ENCODE assay signal across 24 cellular contexts in genomic region chr17:41510251-41511065, GRCh38. TPM values are rescaled to one million over a fixed set of nuclear protein-coding genes. Genes with fewer than 3 reads are reported as not detected.
DNase-seq lines count a peak whose midpoint lies in the region; ATAC-seq and TF ChIP-seq lines count a peak whose summit lies in the region.
"Had no signal": no experiment of that assay in that cellular context is flagged by ENCODE, and none has a peak within 500 bp of the region (broad histone marks: within the 10 kb centered on the region; RNA-seq: fewer than 3 reads in every experiment).

No MANE protein-coding gene starts in this region.

- H3K9me3 ChIP-seq in left lung (no peaks in the 10 kb centered on the region), MG63 (no peaks in the 10 kb centered on the region; the same call in 1 of the 2 replicates)
- H3K9me3 ChIP-seq: Caco-2, heart right ventricle had no signal

- H3K4me2 ChIP-seq in GM23338, result 0 out of 2 replicates have a peak overlapping the region, but pooled peaks have one; percentile 55

- no peak overlapping the region for H3K4me3 ChIP-seq in GM23338
- H3K4me3 ChIP-seq in left lung, result no peak overlapping the region
- H3K4me3 ChIP-seq in MG63, result no peak overlapping the region
- H3K4me3 ChIP-seq: heart right ventricle had no signal

- DNase-seq in GM23338 (ENCODE audit: low spot score) (peak; percentile 47), NCI-H748 (lab: John Stamatoyannopoulos, UW; ENCODE audit: unreplicated experiment) (peak; percentile 84), cerebellum (ENCODE audit: low spot score) (peak; percentile 58), left lung (no peak), osteocyte (ENCODE audit: extremely low spot score, unreplicated experiment) (no peak), MG63 (no peak)
- no peak for DNase-seq in activated CD8-positive, alpha-beta memory T cell treated with anti-CD3 and anti-CD28 coated beads, Interleukin-2, amount 50 U/mL, for 48 hours
- DNase-seq: activated CD4-positive, alpha-beta T cell treated with anti-CD3 and anti-CD28 coated beads, Interleukin-2, amount 10 ng/mL, durations not matched to agents 24 days and 14 days; activated gamma-delta T cell treated with Interleukin-2 at 50 U/mL for 16 hours; AML-193; amygdala; GDM1; heart right ventricle; kidney; midbrain; NCI-H1436 treated with DMSO at 0.1 percent for 48 hours; NCI-H345 had no signal

- H3K9me2 ChIP-seq in GM23338 (ENCODE audit: insufficient read depth), result no peaks in the 10 kb centered on the region

- H2AFZ ChIP-seq in GM23338, result peak overlapping the region; percentile 59

- H3K4me3 Mint-ChIP-seq in GM23338 (no peak overlapping the region), osteocyte (ENCODE audit: unreplicated experiment) (no peak overlapping the region)
- H3K4me3 Mint-ChIP-seq: activated CD4-positive, alpha-beta T cell treated with anti-CD3 and anti-CD28 coated beads, Interleukin-2, amount 10 ng/mL, durations not matched to agents 24 days and 14 days; central memory CD8-positive, alpha-beta T cell; neural crest cell had no signal

- H3K27me3 Mint-ChIP-seq in GM23338 (ENCODE audit: insufficient read depth, low read depth, poor library complexity) (peaks cover 17% of the 10 kb centered on the region), osteocyte (ENCODE audit: unreplicated experiment) (no peaks in the 10 kb centered on the region)

- no peaks in the 10 kb centered on the region for H4K20me1 ChIP-seq in GM23338 (replicated peaks; ENCODE audit: insufficient read depth)

- no peaks in the 10 kb centered on the region for H3K79me2 ChIP-seq in GM23338 (replicated peaks; ENCODE audit: insufficient read depth)

- TF ChIP-seq CTCF in GM23338 (conservative IDR thresholded peaks at IDR 0.05; ENCODE audit: low read depth in 2 of 2) (no peak), left lung (IDR thresholded peaks at IDR 0.05) (no peak), osteocyte (IDR thresholded peaks at IDR 0.05) (no peak)

- H3K27ac ChIP-seq in GM23338 (ENCODE audit: low read depth), result no peak overlapping the region
- H3K27ac ChIP-seq in left lung, result no peak overlapping the region
- H3K27ac ChIP-seq: heart right ventricle had no signal

- H3K36me3 ChIP-seq in GM23338 (ENCODE audit: insufficient read depth) (no peaks in the 10 kb centered on the region), left lung (no peaks in the 10 kb centered on the region), MG63 (peaks cover 24% of the 10 kb centered on the region)
- H3K36me3 ChIP-seq: heart right ventricle had no signal

- no peaks in the 10 kb centered on the region for H3F3A ChIP-seq in GM23338 (replicated peaks; ENCODE audit: low read depth)

- H3K9me3 Mint-ChIP-seq in GM23338 (no peaks in the 10 kb centered on the region), osteocyte (ENCODE audit: unreplicated experiment) (no peaks in the 10 kb centered on the region)
- H3K9me3 Mint-ChIP-seq: activated CD4-positive, alpha-beta T cell treated with anti-CD3 and anti-CD28 coated beads, Interleukin-2, amount 10 ng/mL, durations not matched to agents 24 days and 14 days; central memory CD8-positive, alpha-beta T cell; neural crest cell had no signal

- H3K36me3 Mint-ChIP-seq in GM23338 (ENCODE audit: low read depth) (no peaks in the 10 kb centered on the region), osteocyte (ENCODE audit: unreplicated experiment) (no peaks in the 10 kb centered on the region)

- intact Hi-C loops in left lung (cut with DNase I), result no loop called here

- peaks cover 7% of the 10 kb centered on the region for H3K4me1 ChIP-seq in GM23338 (ENCODE audit: insufficient read depth)
- no peaks in the 10 kb centered on the region for H3K4me1 ChIP-seq in left lung

- H3K4me1 Mint-ChIP-seq in GM23338 (peaks cover 28% of the 10 kb centered on the region), osteocyte (ENCODE audit: unreplicated experiment) (no peaks in the 10 kb centered on the region)
- H3K4me1 Mint-ChIP-seq: activated CD4-positive, alpha-beta T cell treated with anti-CD3 and anti-CD28 coated beads, Interleukin-2, amount 10 ng/mL, durations not matched to agents 24 days and 14 days; central memory CD8-positive, alpha-beta T cell had no signal

- H3K27ac Mint-ChIP-seq in GM23338, result no peak overlapping the region
- no peak overlapping the region for H3K27ac Mint-ChIP-seq in osteocyte (ENCODE audit: unreplicated experiment)
- H3K27ac Mint-ChIP-seq: activated CD4-positive, alpha-beta T cell treated with anti-CD3 and anti-CD28 coated beads, Interleukin-2, amount 10 ng/mL, durations not matched to agents 24 days and 14 days had no signal

- peak; percentile 75 for ATAC-seq in GM23338
- ATAC-seq in left lung, result peak; percentile 3
- ATAC-seq in GM21576 (IDR thresholded peaks at IDR 0.05; ENCODE audit: unreplicated experiment), result no peak
- ATAC-seq: heart right ventricle had no signal

- H3K27me3 ChIP-seq in GM23338 (ENCODE audit: insufficient read depth) (no peaks in the 10 kb centered on the region), left lung (peaks cover 0 to 15% of the 10 kb centered on the region in 2 donors), MG63 (no peaks in the 10 kb centered on the region)

TF ChIP-seq in GM23338, 12 proteins besides CTCF, POLR2A, EP300 and RAD21 (continues in another document):
- TF ChIP-seq EZH2 (IDR thresholded peaks at IDR 0.05; ENCODE audit: low read depth, unreplicated experiment), result no peak

RNA-seq across cellular contexts. Expression of gene KRT13, which starts 5.0 kb away (rescaled TPM):
- total RNA-seq in GM23338 (2014; rRNA removed; shearing (Covaris generic)), result not detected in 2 replicates
- not detected in 2 replicates for polyA plus RNA-seq in GM23338 (2016; fragmentation: Nextera tagmentation; extraction: Ambion mirVana)
- total RNA-seq in cerebellum (0.27 TPM), left lung (10 to 100 TPM; 10.8 to 29.1 TPM), osteocyte (not detected in 2 replicates)
- total RNA-seq in MG63 (2014; rRNA removed; shearing (Covaris generic); ENCODE audit: low replicate concordance), result 3.8 and 4.0 TPM in 2 replicates
- total RNA-seq: activated CD4-positive, alpha-beta T cell treated with anti-CD3 and anti-CD28 coated beads, Interleukin-2, amount 10 ng/mL, durations not matched to agents 24 days and 14 days; Caco-2; heart right ventricle; kidney; LHCN-M2; neural crest cell; OCI-LY7; temporal lobe had no signal

RNA-seq across cellular contexts. Expression of gene KRT15, which starts 8.2 kb away (rescaled TPM):
- total RNA-seq in GM23338 (2014; rRNA removed; shearing (Covaris generic)), result 0.03 and 1.2 TPM in 2 replicates
- polyA plus RNA-seq in GM23338 (2016; fragmentation: Nextera tagmentation; extraction: Ambion mirVana), result not detected in 2 replicates
- total RNA-seq in cerebellum, result not detected
- 10 to 100 TPM; 23.8 to 27.8 TPM for total RNA-seq in left lung
- not detected in 2 replicates for total RNA-seq in osteocyte
- 38.4 and 82.2 TPM in 2 replicates for total RNA-seq in MG63 (2014; rRNA removed; shearing (Covaris generic); ENCODE audit: low replicate concordance)
- total RNA-seq: activated CD4-positive, alpha-beta T cell treated with anti-CD3 and anti-CD28 coated beads, Interleukin-2, amount 10 ng/mL, durations not matched to agents 24 days and 14 days; neural crest cell; OCI-LY7 had no signal

RNA-seq across cellular contexts. Expression of gene KRT19, which starts 17.6 kb away (rescaled TPM):
- 109 and 134 TPM in 2 replicates for total RNA-seq in GM23338 (2014; rRNA removed; shearing (Covaris generic))
- polyA plus RNA-seq in GM23338 (2016; fragmentation: Nextera tagmentation; extraction: Ambion mirVana), result 105 and 112 TPM in 2 replicates
- total RNA-seq in cerebellum (3.8 TPM), left lung (1,000 to 10,000 TPM in 1 of 2 donors, 100 to 1,000 TPM in 1; 692 to 1,142 TPM), osteocyte (0.65 and 1.5 TPM in 2 replicates)
- total RNA-seq in MG63 (2014; rRNA removed; shearing (Covaris generic); ENCODE audit: low replicate concordance), result 20.7 and 46.3 TPM in 2 replicates
- total RNA-seq: activated CD4-positive, alpha-beta T cell treated with anti-CD3 and anti-CD28 coated beads, Interleukin-2, amount 10 ng/mL, durations not matched to agents 24 days and 14 days; LHCN-M2; OCI-LY7 had no signal

RNA-seq across cellular contexts. Expression of gene KRT36, which starts 20.7 kb away (rescaled TPM):
- not detected in 2 replicates for total RNA-seq in GM23338 (2014; rRNA removed; shearing (Covaris generic))
- not detected in 2 replicates for polyA plus RNA-seq in GM23338 (2016; fragmentation: Nextera tagmentation; extraction: Ambion mirVana)
- total RNA-seq in cerebellum, result not detected
- not detected for total RNA-seq in left lung
- total RNA-seq in osteocyte, result not detected in 2 replicates
- 0.20 TPM in 1 of 2 replicates, not detected in the other for total RNA-seq in MG63 (2014; rRNA removed; shearing (Covaris generic); ENCODE audit: low replicate concordance)
- total RNA-seq: activated CD4-positive, alpha-beta T cell treated with anti-CD3 and anti-CD28 coated beads, Interleukin-2, amount 10 ng/mL, durations not matched to agents 24 days and 14 days; Caco-2; heart right ventricle; kidney; LHCN-M2; neural crest cell; OCI-LY7; temporal lobe had no signal
- polyA plus RNA-seq: heart right ventricle had no signal

RNA-seq across cellular contexts. Expression of gene KRT35, which starts 29.5 kb away (rescaled TPM):
- total RNA-seq in GM23338 (2014; rRNA removed; shearing (Covaris generic)), result not detected in 2 replicates
- polyA plus RNA-seq in GM23338 (2016; fragmentation: Nextera tagmentation; extraction: Ambion mirVana), result not detected in 2 replicates
- total RNA-seq in cerebellum (not detected), left lung (not detected), osteocyte (not detected in 2 replicates)
- 0.33 TPM in 1 of 2 replicates, not detected in the other for total RNA-seq in MG63 (2014; rRNA removed; shearing (Covaris generic); ENCODE audit: low replicate concordance)
- total RNA-seq: activated CD4-positive, alpha-beta T cell treated with anti-CD3 and anti-CD28 coated beads, Interleukin-2, amount 10 ng/mL, durations not matched to agents 24 days and 14 days; Caco-2; heart right ventricle; kidney; LHCN-M2; neural crest cell; OCI-LY7; temporal lobe had no signal
- polyA plus RNA-seq: heart right ventricle had no signal

Comparison
In these comparisons a context has a peak if more than half of its experiments do, and no peak if none do; other contexts are left out.
1. DNase-seq: peak in GM23338 (single experiment), NCI-H748 (single experiment) and cerebellum (single experiment); none in left lung (0 of 2), osteocyte (single experiment), MG63 (single experiment) and activated CD8-positive, alpha-beta memory T cell treated with anti-CD3 and anti-CD28 coated beads, Interleukin-2, amount 50 U/mL, for 48 hours (single experiment).
2. RNA of gene KRT15, which starts 8.2 kb away (total RNA-seq): 38.4 to 82.2 TPM in MG63 and 23.8 to 27.8 TPM in left lung; not detected in cerebellum (single experiment), 0.03 to 1.2 TPM in GM23338 and not detected in osteocyte; every median in the first group is over 10 times any median in the second.